Comparison of ENCODE assay signal across 8 cellular contexts in the genomic region with DNA sequence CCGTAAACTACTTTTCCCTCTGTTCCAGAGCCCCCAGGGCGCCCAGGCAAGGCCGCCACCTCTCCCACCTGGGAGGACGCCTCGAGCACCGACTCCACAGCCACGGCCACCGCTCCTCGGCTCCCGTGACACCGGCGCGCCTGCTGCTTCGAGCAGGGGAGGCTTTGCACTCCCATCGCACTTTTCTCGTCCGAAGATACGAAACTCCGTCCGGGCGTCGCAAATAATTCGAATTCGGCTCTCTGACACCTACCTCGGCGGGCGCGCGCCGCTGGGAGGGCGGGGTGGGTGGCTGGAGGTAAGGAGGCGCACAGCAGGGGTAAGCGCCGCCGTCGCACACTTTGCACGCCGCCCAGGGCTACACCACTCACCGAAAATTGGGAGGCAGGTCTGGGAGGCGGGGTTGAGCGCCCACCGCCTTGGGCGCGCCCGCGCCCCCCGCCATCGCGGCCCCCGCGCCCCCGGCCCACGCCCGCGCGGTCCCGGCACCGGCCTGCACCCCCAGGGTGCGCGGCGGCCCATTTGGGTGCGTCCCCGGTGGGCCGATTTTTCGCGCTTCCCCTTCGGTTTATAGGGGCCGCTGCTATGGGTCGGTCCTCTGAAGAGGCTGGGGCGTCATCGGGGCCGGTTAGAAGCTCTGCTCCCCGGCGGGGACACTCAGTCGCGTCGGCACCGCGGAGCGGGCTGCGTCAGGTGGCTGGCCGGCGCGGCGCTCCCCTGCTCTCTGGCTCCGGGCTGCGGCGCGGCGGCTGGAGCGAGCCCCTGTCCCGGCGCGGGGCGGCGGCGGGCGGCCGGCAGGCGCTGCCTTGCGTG. TPM values are rescaled to one million over a fixed set of nuclear protein-coding genes. Genes with fewer than 3 reads are reported as not detected.
A peak's percentile ranks its signal among the peaks of the same experiment; 100 is the strongest.
DNase-seq lines count a peak whose midpoint lies in the region; ATAC-seq and TF ChIP-seq lines count a peak whose summit lies in the region.

No MANE protein-coding gene starts in this region.

- peak; percentile 86 for DNase-seq in NCI-H82 (lab: John Stamatoyannopoulos, UW)
- DNase-seq in activated CD8-positive, alpha-beta memory T cell treated with anti-CD3 and anti-CD28 coated beads, Interleukin-2, amount 50 U/mL, for 4 hours: peak; percentile 83
- DNase-seq in epidermal melanocyte (ENCODE audit: insufficient read length, low spot score): peak; percentile 61
- DNase-seq in stimulated activated CD8-positive, alpha-beta memory T cell treated with anti-CD3 and anti-CD28 coated beads, Interleukin-4, amount 100 ng/mL, for 1 hour (ENCODE audit: low read depth in 2 of 2, low spot score in 1 of 2): peak; percentile 64 to 65

- H3K4me1 ChIP-seq in ACC112 (ENCODE audit: control insufficient read depth, insufficient read depth, low read length, unreplicated experiment) (peaks cover 4% of the 10 kb centered on the region), mononuclear cell (ENCODE audit: insufficient read depth, low read length) (peaks cover 16% of the 10 kb centered on the region)

- peak; percentile 40 for ATAC-seq in HG03378 (IDR thresholded peaks at IDR 0.05; ENCODE audit: unreplicated experiment)

- in situ Hi-C loops in GM18951 (cut with MboI; ENCODE audit: low sequenced_read_pairs, unreplicated experiment): no loop called here

- no peaks in the 10 kb centered on the region for H3K9me3 ChIP-seq in mononuclear cell (ENCODE audit: low read depth, low read length)

- H3K79me2 ChIP-seq in ACC112 (ENCODE audit: control insufficient read depth, insufficient read depth, low read length, unreplicated experiment): peaks cover 23% of the 10 kb centered on the region

- no peaks in the 10 kb centered on the region; the same call in 1 of the 2 replicates for H3K36me3 ChIP-seq in ACC112 (ENCODE audit: insufficient read depth, low read length)

- H3K27me3 ChIP-seq in ACC112 (ENCODE audit: insufficient read depth, low read length) (peaks cover 12% of the 10 kb centered on the region; the same call in 1 of the 2 replicates), mononuclear cell (ENCODE audit: insufficient read depth, low read length) (no peaks in the 10 kb centered on the region)

- peak overlapping the region; percentile 91 for H3K4me3 ChIP-seq in ACC112 (ENCODE audit: low read depth, low read length)
- H3K4me3 ChIP-seq in mononuclear cell (ENCODE audit: low read length): peak overlapping the region; percentile 60

- peak; percentile 100 for TF ChIP-seq POLR2A in GM18951 (IDR thresholded peaks at IDR 0.05; ENCODE audit: extremely low read depth, insufficient read depth, insufficient read length)

- peak overlapping the region; percentile 53 for H2AFZ ChIP-seq in ACC112 (ENCODE audit: low read length, unreplicated experiment)

- no peak overlapping the region for H3K27ac ChIP-seq in ACC112 (ENCODE audit: low read depth, low read length)

RNA-seq across cellular contexts. Expression of a gene that starts 36.2 kb away (rescaled TPM):
- total RNA-seq in mononuclear cell: 461 TPM

RNA-seq across cellular contexts. Expression of a gene that starts 38.0 kb away (rescaled TPM):
- total RNA-seq in mononuclear cell: 0.10 TPM
